In the genomic region with DNA sequence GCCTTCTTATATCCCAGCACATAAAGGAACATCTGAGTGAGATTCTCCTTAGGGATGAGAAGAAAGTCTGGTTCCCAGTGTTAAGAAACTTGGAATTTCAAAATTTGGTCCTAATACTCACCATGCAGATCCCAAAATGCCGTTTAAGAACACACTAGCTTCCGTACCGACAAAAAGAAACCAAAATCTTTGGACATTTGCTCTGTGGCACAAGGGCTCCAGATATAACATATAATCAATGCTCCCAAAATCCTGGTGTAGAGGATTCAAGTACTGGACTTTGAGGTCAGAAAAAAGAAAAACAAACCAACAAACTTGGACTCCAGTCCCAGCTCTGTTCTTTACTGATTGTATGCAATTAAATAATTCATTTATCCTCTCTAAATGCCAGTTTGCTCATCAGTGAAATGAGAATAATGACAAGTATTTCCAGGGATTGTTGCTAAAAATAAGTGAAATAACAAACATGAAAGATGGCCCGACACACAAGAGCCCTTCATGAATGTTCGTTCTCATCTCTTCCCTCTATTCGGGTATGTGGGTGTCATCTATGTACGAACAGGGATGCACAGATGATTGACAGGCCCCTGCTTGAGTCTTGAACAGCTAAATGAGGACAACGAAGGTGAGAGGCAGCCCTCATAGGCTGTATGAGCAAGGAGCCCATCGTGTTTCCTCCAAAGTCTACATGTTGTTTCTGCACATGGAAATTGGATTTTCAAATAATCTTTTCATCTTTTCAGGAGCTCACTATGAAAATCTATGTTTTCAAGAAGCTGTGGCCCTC, we compare ENCODE assay signal across 27 cellular contexts. TPM values are rescaled to one million over a fixed set of nuclear protein-coding genes. Genes with fewer than 3 reads are reported as not detected.
"Had no signal": no experiment of that assay in that cellular context is flagged by ENCODE, and none has a peak within 500 bp of the region (broad histone marks: within the 10 kb centered on the region; RNA-seq: fewer than 3 reads in every experiment).

No MANE protein-coding gene starts in this region.

- H3K27me3 ChIP-seq: neutrophil, pancreas, spleen, stomach, thyroid gland, tibial nerve, upper lobe of left lung, vagina had no signal

- H3K4me1 ChIP-seq: pancreas, prostate gland, spleen, stomach, thyroid gland, tibial nerve, upper lobe of left lung, vagina had no signal

- ATAC-seq: naive thymus-derived CD8-positive, alpha-beta T cell; natural killer cell treated with Interleukin-12 subunit alpha and Interleukin-12 subunit beta and Interleukin-15 and Interleukin-18, amount 100 ng/mL, for 72 hours; pancreas; right cardiac atrium; sciatic nerve; stimulated activated memory B cell treated with anti-CD40 and anti-IgM and Interleukin-4, amounts not matched to agents 10 μg/mL and 1 μg/mL and 100 μg/mL, for 72 hours had no signal

- H3K4me2 ChIP-seq: smooth muscle cell had no signal

- H3K9me3 ChIP-seq: neutrophil, pancreas, prostate gland, stomach, thoracic aorta, thyroid gland, tibial nerve, upper lobe of left lung, vagina had no signal

- FAIRE-seq: pancreas, urothelium cell line had no signal

- H3K27ac ChIP-seq: neutrophil, pancreas, prostate gland, skin epidermis, spleen, stomach, thoracic aorta, thyroid gland, tibial nerve, upper lobe of left lung, vagina had no signal

- DNase-seq: naive thymus-derived CD8-positive, alpha-beta T cell; nephron progenitor cell; nucleus accumbens; pancreas; right cardiac atrium; spleen; stimulated activated CD4-positive, alpha-beta T cell treated with anti-CD3 and anti-CD28 coated beads, Interleukin-12 subunit alpha, Interleukin-12 subunit beta, amount 100 ng/mL, for 4 hours; stimulated activated CD4-positive, alpha-beta T cell treated with anti-CD3 and anti-CD28 coated beads, Interleukin-1b, Interleukin-23, amount 100 ng/mL, for 48 hours; stimulated activated CD4-positive, alpha-beta T cell treated with anti-CD3 and anti-CD28 coated beads, Interleukin-4, amount 100 ng/mL, for 1 hour; stimulated activated CD4-positive, alpha-beta T cell treated with anti-CD3 and anti-CD28 coated beads, Interleukin-4, amount 100 ng/mL, for 4 hours; stimulated activated CD8-positive, alpha-beta memory T cell treated with anti-CD3 and anti-CD28 coated beads, Interleukin-4, amount 100 ng/mL, for 48 hours; stimulated activated naive CD4-positive, alpha-beta T cell; stomach; thyroid gland; trophoblast cell; upper lobe of left lung had no signal

- H3K4me3 ChIP-seq: pancreas, prostate gland, skin epidermis, smooth muscle cell, spleen, stomach, thoracic aorta, thyroid gland, tibial nerve, upper lobe of left lung, vagina had no signal

- H3K36me3 ChIP-seq: neutrophil, pancreas, prostate gland, spleen, stomach, thoracic aorta, thyroid gland, vagina had no signal

RNA-seq across cellular contexts. Expression of gene NEBL, which starts 48.6 kb away (rescaled TPM):
- total RNA-seq: natural killer cell treated with Interleukin-12 subunit alpha and Interleukin-12 subunit beta and Interleukin-15 and Interleukin-18, amount 100 ng/mL, for 72 hours had no signal
- polyA plus RNA-seq: naive thymus-derived CD8-positive, alpha-beta T cell had no signal
